In the genomic region with DNA sequence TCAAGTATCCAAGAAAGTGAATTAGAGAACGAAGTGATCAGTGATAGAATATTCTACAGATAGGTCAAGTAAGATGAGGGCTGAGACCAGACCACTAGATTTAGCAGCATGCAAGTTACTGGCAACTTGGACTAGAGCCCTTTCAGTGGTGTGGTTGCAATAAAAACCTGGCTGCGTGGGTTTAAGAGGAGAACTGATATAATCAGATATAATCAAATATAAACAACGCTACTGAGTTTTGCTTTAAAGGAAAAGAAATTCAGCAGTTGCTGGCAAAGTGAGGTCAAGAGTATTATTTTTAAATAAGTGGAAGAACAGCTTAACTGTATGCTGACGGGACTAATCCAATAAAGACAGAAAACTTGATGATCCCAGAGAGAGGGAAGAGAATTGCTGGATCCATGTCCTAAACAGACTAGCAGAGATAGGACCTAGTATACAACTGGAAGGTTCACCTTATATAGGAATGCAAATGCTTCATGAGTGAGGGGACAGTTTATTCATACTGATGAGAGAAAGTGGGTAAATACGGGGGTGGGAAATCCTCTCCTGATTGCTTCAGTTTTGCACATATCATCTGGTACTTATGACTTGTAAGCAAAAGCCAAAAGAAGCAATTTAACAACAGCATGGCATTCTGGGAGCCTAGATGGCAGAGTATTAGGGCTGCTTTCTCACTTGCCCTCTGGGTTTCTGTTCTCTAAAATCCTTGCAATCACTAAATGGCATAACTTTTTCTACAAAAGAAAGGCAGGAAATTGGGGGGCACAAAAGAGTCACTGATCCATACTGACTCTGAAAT, we compare ENCODE assay signal across 9 cellular contexts.
DNase-seq lines count a peak whose midpoint lies in the region; ATAC-seq and TF ChIP-seq lines count a peak whose summit lies in the region.
"Had no signal": no experiment of that assay in that cellular context is flagged by ENCODE, and none has a peak within 500 bp of the region (broad histone marks: within the 10 kb centered on the region; RNA-seq: fewer than 3 reads in every experiment).

No MANE protein-coding gene starts in this region.

- H3K4me3 Mint-ChIP-seq in T-helper 17 cell = no peak overlapping the region

- no peaks in the 10 kb centered on the region for H3K27me3 Mint-ChIP-seq in T-helper 17 cell

- H3K9me3 ChIP-seq in T-helper 17 cell (ENCODE audit: control insufficient read depth, low read length, poor library complexity, severe bottlenecking) (no peaks in the 10 kb centered on the region), stomach smooth muscle (ENCODE audit: control insufficient read depth in 2 of 2, low read length in 2 of 2) (no peaks in the 10 kb centered on the region), mucosa of descending colon (no peaks in the 10 kb centered on the region), WERI-Rb-1 (ENCODE audit: severe bottlenecking) (no peaks in the 10 kb centered on the region)

- intact Hi-C loops in mucosa of descending colon (cut with DNase I, micrococcal nuclease) = no loop called here

- peaks cover 17% of the 10 kb centered on the region for H3K4me1 Mint-ChIP-seq in T-helper 17 cell

- H3K4me1 ChIP-seq in stomach smooth muscle (ENCODE audit: control insufficient read depth, insufficient read depth, low read length) = peaks cover 8% of the 10 kb centered on the region
- H3K4me1 ChIP-seq in mucosa of descending colon (ENCODE audit: low read depth) = no peaks in the 10 kb centered on the region

- ATAC-seq in T-helper 17 cell (no peak), mucosa of descending colon (no peak)

- no peaks in the 10 kb centered on the region for H3K27me3 ChIP-seq in stomach smooth muscle (ENCODE audit: control insufficient read depth in 1 of 2, insufficient read depth in 2 of 2, low read length in 2 of 2)
- H3K27me3 ChIP-seq in WERI-Rb-1 (ENCODE audit: insufficient read depth, low read depth, severe bottlenecking) = no peaks in the 10 kb centered on the region

- TF ChIP-seq CTCF in LNCaP clone FGC (IDR thresholded peaks at IDR 0.05; ENCODE audit: control insufficient read depth, extremely low read depth, insufficient read depth) = no peak
- no peak for TF ChIP-seq CTCF in mucosa of descending colon (IDR thresholded peaks at IDR 0.05)
- TF ChIP-seq CTCF in WERI-Rb-1 (IDR thresholded peaks at IDR 0.05; ENCODE audit: low read depth, low read length) = no peak

- peak overlapping the region; percentile 74 for H3K27ac Mint-ChIP-seq in T-helper 17 cell

- DNase-seq in LNCaP clone FGC (ENCODE audit: low read depth) (peak; percentile 33), T-helper 17 cell (no peak), iris pigment epithelial cell (ENCODE audit: low read depth) (peak; percentile 54), mucosa of descending colon (no peak), WERI-Rb-1 (no peak), UCSD-AML1 (lab: John Stamatoyannopoulos, UW; ENCODE audit: unreplicated experiment) (no peak)
- DNase-seq: activated T-cell treated with anti-CD3 and anti-CD28 coated beads for 4 hours, DND-41 had no signal

- no peaks in the 10 kb centered on the region for H3K36me3 ChIP-seq in stomach smooth muscle (ENCODE audit: control insufficient read depth in 2 of 2, insufficient read depth in 2 of 2, low read length in 2 of 2)
- H3K36me3 ChIP-seq in mucosa of descending colon (ENCODE audit: low read depth) = no peaks in the 10 kb centered on the region
- H3K36me3 ChIP-seq in WERI-Rb-1 = no peaks in the 10 kb centered on the region

- H3K9ac ChIP-seq in stomach smooth muscle (ENCODE audit: low read length in 2 of 2) = peak overlapping the region in 1 of 2 donors; percentile 0

- H3K4me3 ChIP-seq in LNCaP clone FGC (ENCODE audit: low read depth, low read length) = peak overlapping the region; percentile 25; the same call in 1 of the 2 replicates
- H3K4me3 ChIP-seq in stomach smooth muscle (ENCODE audit: low read length in 2 of 2) = peak overlapping the region; percentile 5 to 16
- H3K4me3 ChIP-seq in mucosa of descending colon = no peak overlapping the region
- no peak overlapping the region for H3K4me3 ChIP-seq in WERI-Rb-1 (ENCODE audit: low read depth, low read length)

- H3K36me3 Mint-ChIP-seq in T-helper 17 cell (ENCODE audit: low read depth) = no peaks in the 10 kb centered on the region

- H3K27ac ChIP-seq in stomach smooth muscle (ENCODE audit: low read length) = peak overlapping the region; percentile 26
- no peak overlapping the region for H3K27ac ChIP-seq in WERI-Rb-1

Comparison
In these comparisons a context has a peak if more than half of its experiments do, and no peak if none do; other contexts are left out.
1. DNase-seq: peak in LNCaP clone FGC (single experiment) and iris pigment epithelial cell (single experiment); none in T-helper 17 cell (0 of 3), mucosa of descending colon (0 of 3), WERI-Rb-1 (single experiment) and UCSD-AML1 (single experiment).
2. H3K4me3 ChIP-seq: peak in LNCaP clone FGC (single experiment) and stomach smooth muscle (2 of 2); none in mucosa of descending colon (single experiment) and WERI-Rb-1 (single experiment).